ENCODE assay signal across 8 cellular contexts in genomic region chr2:8575011-8575750, GRCh38.
A peak's percentile ranks its signal among the peaks of the same experiment; 100 is the strongest.
DNase-seq lines count a peak whose midpoint lies in the region; ATAC-seq and TF ChIP-seq lines count a peak whose summit lies in the region.

No MANE protein-coding gene starts in this region.

- peak; percentile 25 for ATAC-seq in IMR-90 (ENCODE audit: low read depth)
- ATAC-seq in stimulated activated naive CD8-positive, alpha-beta T cell treated with anti-CD3 and anti-CD28 coated beads, Interleukin-15, amount 100 ng/mL, for 72 hours, result peak; percentile 61
- no peak for ATAC-seq in GM18858 (IDR thresholded peaks at IDR 0.05; ENCODE audit: unreplicated experiment)
- ATAC-seq in HG02973 (IDR thresholded peaks at IDR 0.05; ENCODE audit: unreplicated experiment), result no peak
- no peak for ATAC-seq in HG03196 (IDR thresholded peaks at IDR 0.05; ENCODE audit: unreplicated experiment)

- no peak overlapping the region; the same call in 1 of the 2 replicates for H2BK120ac ChIP-seq in IMR-90 (ENCODE audit: low read depth, low read length)

- peaks cover 75% of the 10 kb centered on the region for H3K4me1 Mint-ChIP-seq in stimulated activated naive CD8-positive, alpha-beta T cell treated with anti-CD3 and anti-CD28 coated beads, Interleukin-15, amount 100 ng/mL, for 72 hours

- H2AFZ ChIP-seq in IMR-90 (replicated peaks; ENCODE audit: low read length, poor library complexity), result peak overlapping the region; percentile 70
- no peak overlapping the region for H2AFZ ChIP-seq in hepatocyte

- peak overlapping the region; percentile 5 for H2AK9ac ChIP-seq in IMR-90 (replicated peaks; ENCODE audit: low read depth, low read length, poor library complexity)

- H3K9me1 ChIP-seq in IMR-90 (ENCODE audit: insufficient read depth, low read length), result peaks cover 4% of the 10 kb centered on the region; the same call in 1 of the 2 replicates

- H3K4me3 ChIP-seq in IMR-90 (ENCODE audit: insufficient read depth, low read depth, low read length), result no peak overlapping the region
- no peak overlapping the region for H3K4me3 ChIP-seq in hepatocyte

- H3K27ac ChIP-seq in IMR-90 (ENCODE audit: insufficient read depth, low read length) (no peak overlapping the region), hepatocyte (peak overlapping the region; percentile 91)

- WGBS in IMR-90 (ENCODE audit: extremely low coverage in 2 of 2, insufficient read length in 1 of 2), 2 experiments, result 57% methylated on average over 4 of the region's 23 CpGs; no CpG with 5 or more reads in 1 of the 2 experiments
- 73% methylated on average over 22 of the region's 23 CpGs for WGBS in hepatocyte (ENCODE audit: low lambda C conversion rate, missing lambda C conversion rate)

- H3K27ac Mint-ChIP-seq in stimulated activated naive CD8-positive, alpha-beta T cell treated with anti-CD3 and anti-CD28 coated beads, Interleukin-15, amount 100 ng/mL, for 72 hours, result peak overlapping the region in 1 of 2 donors; percentile 68

- H3K4me2 ChIP-seq in IMR-90 (ENCODE audit: low read depth, low read length), result no peak overlapping the region
- H3K4me2 ChIP-seq in hepatocyte, result no peak overlapping the region

- H3K4me1 ChIP-seq in IMR-90 (ENCODE audit: control insufficient read depth, insufficient read depth, low read length), result peaks cover 7% of the 10 kb centered on the region; the same call in 1 of the 2 replicates
- peaks cover 35% of the 10 kb centered on the region for H3K4me1 ChIP-seq in hepatocyte (ENCODE audit: insufficient read depth)

- H3K27me3 Mint-ChIP-seq in stimulated activated naive CD8-positive, alpha-beta T cell treated with anti-CD3 and anti-CD28 coated beads, Interleukin-15, amount 100 ng/mL, for 72 hours, result peaks cover 67% of the 10 kb centered on the region

- intact Hi-C loops in IMR-90 (cut with micrococcal nuclease), result no loop called here

- H3K27me3 ChIP-seq in IMR-90 (ENCODE audit: control insufficient read depth, insufficient read depth, low read length) (no peaks in the 10 kb centered on the region), hepatocyte (no peaks in the 10 kb centered on the region)

- H3K4ac ChIP-seq in IMR-90 (ENCODE audit: low read depth, low read length), result no peak overlapping the region

- H3K14ac ChIP-seq in IMR-90 (replicated peaks; ENCODE audit: low read depth, low read length), result no peak overlapping the region

- POLR2A ChIA-PET in IMR-90 (lab: Charles Lee; ENCODE audit: unreplicated experiment), result no interaction called here

- TF ChIP-seq POLR2A in IMR-90 (IDR thresholded peaks at IDR 0.05; ENCODE audit: low read depth, low read length), result no peak

- no peaks in the 10 kb centered on the region for H3K9me3 Mint-ChIP-seq in stimulated activated naive CD8-positive, alpha-beta T cell treated with anti-CD3 and anti-CD28 coated beads, Interleukin-15, amount 100 ng/mL, for 72 hours

- CTCF ChIA-PET in IMR-90 (lab: Yijun Ruan, JAX), result interaction anchor here (1.0 kb wide), 1 partner anchor 31 kb away, joined by 3 read pairs; no protein-coding TSS in a partner anchor

- in situ Hi-C loops in IMR-90 (cut with MboI; ENCODE audit: low sequenced_read_pairs), result no loop called here

- dilution Hi-C loops in IMR-90 (cut with HindIII; ENCODE audit: low sequenced_read_pairs, unreplicated experiment), result no loop called here

- no peaks in the 10 kb centered on the region for H3K9me2 ChIP-seq in hepatocyte (replicated peaks; ENCODE audit: insufficient read depth)

- no peak overlapping the region for H4K91ac ChIP-seq in IMR-90 (ENCODE audit: insufficient read depth, low read depth, low read length)

- H3K18ac ChIP-seq in IMR-90 (ENCODE audit: low read depth, low read length), result no peak overlapping the region

- no peak overlapping the region for H4K8ac ChIP-seq in IMR-90 (ENCODE audit: low read depth in 2 of 2, low read length in 2 of 2)

- no peak overlapping the region for H3K56ac ChIP-seq in IMR-90 (ENCODE audit: extremely low read depth, insufficient read depth, low read length)

- H3K9me3 ChIP-seq in IMR-90 (ENCODE audit: control insufficient read depth, insufficient read depth, low read length), result no peaks in the 10 kb centered on the region
- H3K9me3 ChIP-seq in hepatocyte (ENCODE audit: low read depth), result no peaks in the 10 kb centered on the region

- H3K79me1 ChIP-seq in IMR-90 (ENCODE audit: low read depth in 1 of 2, low read length in 2 of 2), result no peaks in the 10 kb centered on the region

- no peak overlapping the region; the same call in 1 of the 2 replicates for H2BK20ac ChIP-seq in IMR-90 (ENCODE audit: low read depth, low read length)

- H3K23ac ChIP-seq in IMR-90 (ENCODE audit: low read depth, low read length), result no peak overlapping the region

- TF ChIP-seq CTCF in IMR-90 (conservative IDR thresholded peaks at IDR 0.05; ENCODE audit: low read depth, low read length) (no peak), hepatocyte (IDR thresholded peaks at IDR 0.05; ENCODE audit: poor library complexity) (no peak)

- no peak overlapping the region for H2BK5ac ChIP-seq in IMR-90 (ENCODE audit: low read depth, low read length, poor library complexity, severe bottlenecking)

- H4K20me1 ChIP-seq in IMR-90 (ENCODE audit: insufficient read depth, low read length) (no peaks in the 10 kb centered on the region), hepatocyte (ENCODE audit: insufficient read depth, poor library complexity, severe bottlenecking) (no peaks in the 10 kb centered on the region)

- 0 out of 2 replicates have a peak overlapping the region, but pooled peaks have one; percentile 4 for H2AK5ac ChIP-seq in IMR-90 (ENCODE audit: low read depth, low read length)

- H3K36me3 ChIP-seq in IMR-90 (ENCODE audit: control insufficient read depth, insufficient read depth, low read length), result no peaks in the 10 kb centered on the region
- H3K36me3 ChIP-seq in hepatocyte (replicated peaks; ENCODE audit: insufficient read depth, low read depth), result no peaks in the 10 kb centered on the region

- H3K79me2 ChIP-seq in hepatocyte, result no peaks in the 10 kb centered on the region

- no peak overlapping the region for H2BK15ac ChIP-seq in IMR-90 (ENCODE audit: low read depth, low read length)

- no peak overlapping the region for H3K9ac ChIP-seq in IMR-90 (ENCODE audit: low read depth, low read length)

- H4K5ac ChIP-seq in IMR-90 (ENCODE audit: low read depth, low read length), result no peak overlapping the region

- no TSS peak for BruUV-seq in IMR-90 (replicated peaks; lab: Mats Ljungman, UMichigan)

- no peak for TF ChIP-seq RAD21 in IMR-90 (IDR thresholded peaks at IDR 0.05; ENCODE audit: low read length)

- peak; percentile 47 to 60 for DNase-seq in AML-193 (lab: John Stamatoyannopoulos, UW)
- DNase-seq in IMR-90, result peak; percentile 22
- DNase-seq in activated CD8-positive, alpha-beta memory T cell treated with anti-CD3 and anti-CD28 coated beads, Interleukin-2, amount 50 U/mL, for 4 hours, result peak; percentile 59
- no peak for DNase-seq in hepatocyte (ENCODE audit: low spot score)
- DNase-seq in stimulated activated naive CD8-positive, alpha-beta T cell treated with anti-CD3 and anti-CD28 coated beads, Interleukin-15, amount 100 ng/mL, for 72 hours, result peak in 1 of 2 donors; percentile 41

- peak overlapping the region; percentile 55 to 77 for H3K4me3 Mint-ChIP-seq in stimulated activated naive CD8-positive, alpha-beta T cell treated with anti-CD3 and anti-CD28 coated beads, Interleukin-15, amount 100 ng/mL, for 72 hours

TF ChIP-seq in IMR-90, 13 proteins besides CTCF, POLR2A, EP300 and RAD21:
- TF ChIP-seq ELK1 (IDR thresholded peaks at IDR 0.05; ENCODE audit: borderline replicate concordance, low read depth, low read length) (no peak), MAFK (IDR thresholded peaks at IDR 0.05; ENCODE audit: low read depth, low read length) (no peak), RCOR1 (IDR thresholded peaks at IDR 0.05; ENCODE audit: insufficient replicate concordance, low read length) (no peak), SMC3 (IDR thresholded peaks at IDR 0.05; ENCODE audit: low read depth, low read length) (no peak), RFX5 (IDR thresholded peaks at IDR 0.05; ENCODE audit: low read depth, low read length) (no peak), CHD1 (IDR thresholded peaks at IDR 0.05; ENCODE audit: low read depth, low read length) (no peak), MXI1 (IDR thresholded peaks at IDR 0.05; ENCODE audit: borderline replicate concordance, low read depth, low read length) (no peak), BHLHE40 (IDR thresholded peaks at IDR 0.05; ENCODE audit: low read depth, low read length) (no peak), FOS (IDR thresholded peaks at IDR 0.05; ENCODE audit: low read depth, low read length) (no peak), CEBPB (IDR thresholded peaks at IDR 0.05; ENCODE audit: low read depth, low read length) (no peak), MAZ (IDR thresholded peaks at IDR 0.05; ENCODE audit: borderline replicate concordance, low read depth, low read length) (no peak), NFE2L2 (IDR thresholded peaks at IDR 0.05; ENCODE audit: low read depth, low read length) (no peak)
- TF ChIP-seq, protein P1, sequence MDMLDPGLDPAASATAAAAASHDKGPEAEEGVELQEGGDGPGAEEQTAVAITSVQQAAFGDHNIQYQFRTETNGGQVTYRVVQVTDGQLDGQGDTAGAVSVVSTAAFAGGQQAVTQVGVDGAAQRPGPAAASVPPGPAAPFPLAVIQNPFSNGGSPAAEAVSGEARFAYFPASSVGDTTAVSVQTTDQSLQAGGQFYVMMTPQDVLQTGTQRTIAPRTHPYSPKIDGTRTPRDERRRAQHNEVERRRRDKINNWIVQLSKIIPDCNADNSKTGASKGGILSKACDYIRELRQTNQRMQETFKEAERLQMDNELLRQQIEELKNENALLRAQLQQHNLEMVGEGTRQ (IDR thresholded peaks at IDR 0.05; ENCODE audit: low read depth, low read length), result no peak

Comparison
In these comparisons a context has a peak if more than half of its experiments do, and no peak if none do; other contexts are left out.
1. ATAC-seq: peak in IMR-90 (single experiment) and stimulated activated naive CD8-positive, alpha-beta T cell treated with anti-CD3 and anti-CD28 coated beads, Interleukin-15, amount 100 ng/mL, for 72 hours (single experiment); none in GM18858 (single experiment), HG02973 (single experiment) and HG03196 (single experiment).